1 cellular context compared by ENCODE assay signal in the genomic region with DNA sequence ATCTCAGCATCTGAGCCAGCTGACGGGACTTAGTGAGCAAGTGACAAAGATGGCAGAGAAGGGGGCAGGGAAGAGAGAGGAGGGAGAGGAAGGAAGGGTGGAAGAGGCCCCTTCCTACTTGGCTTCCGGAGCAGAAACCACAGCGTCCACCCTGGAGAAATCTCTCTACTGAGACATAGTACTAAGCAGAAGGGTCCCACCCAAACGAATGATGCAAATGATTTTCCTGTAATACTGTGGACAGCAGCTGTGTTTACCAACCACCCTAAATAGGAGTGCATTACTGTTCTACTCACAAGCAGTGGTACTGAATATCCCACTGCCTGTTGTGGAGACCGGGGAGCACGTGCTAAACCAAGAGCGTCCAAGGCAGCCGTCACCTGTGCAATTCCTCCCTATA.
TF ChIP-seq lines count a peak whose summit lies in the region.

No MANE protein-coding gene starts in this region.

TF ChIP-seq in WTC11, 78 proteins besides CTCF, POLR2A, EP300 and RAD21 (continued from another document):
- TF ChIP-seq ZNF396 (CRISPR knock-in tag; IDR thresholded peaks at IDR 0.05; ENCODE audit: borderline replicate concordance) (no peak), ZNF121 (CRISPR knock-in tag; IDR thresholded peaks at IDR 0.05) (no peak), RELA (CRISPR knock-in tag; IDR thresholded peaks at IDR 0.05; ENCODE audit: borderline replicate concordance) (no peak), ZNF219 (CRISPR knock-in tag; IDR thresholded peaks at IDR 0.05; ENCODE audit: borderline replicate concordance) (no peak), ELF4 (CRISPR knock-in tag; IDR thresholded peaks at IDR 0.05; ENCODE audit: low read depth) (no peak)
- TF ChIP-seq, protein P1, sequence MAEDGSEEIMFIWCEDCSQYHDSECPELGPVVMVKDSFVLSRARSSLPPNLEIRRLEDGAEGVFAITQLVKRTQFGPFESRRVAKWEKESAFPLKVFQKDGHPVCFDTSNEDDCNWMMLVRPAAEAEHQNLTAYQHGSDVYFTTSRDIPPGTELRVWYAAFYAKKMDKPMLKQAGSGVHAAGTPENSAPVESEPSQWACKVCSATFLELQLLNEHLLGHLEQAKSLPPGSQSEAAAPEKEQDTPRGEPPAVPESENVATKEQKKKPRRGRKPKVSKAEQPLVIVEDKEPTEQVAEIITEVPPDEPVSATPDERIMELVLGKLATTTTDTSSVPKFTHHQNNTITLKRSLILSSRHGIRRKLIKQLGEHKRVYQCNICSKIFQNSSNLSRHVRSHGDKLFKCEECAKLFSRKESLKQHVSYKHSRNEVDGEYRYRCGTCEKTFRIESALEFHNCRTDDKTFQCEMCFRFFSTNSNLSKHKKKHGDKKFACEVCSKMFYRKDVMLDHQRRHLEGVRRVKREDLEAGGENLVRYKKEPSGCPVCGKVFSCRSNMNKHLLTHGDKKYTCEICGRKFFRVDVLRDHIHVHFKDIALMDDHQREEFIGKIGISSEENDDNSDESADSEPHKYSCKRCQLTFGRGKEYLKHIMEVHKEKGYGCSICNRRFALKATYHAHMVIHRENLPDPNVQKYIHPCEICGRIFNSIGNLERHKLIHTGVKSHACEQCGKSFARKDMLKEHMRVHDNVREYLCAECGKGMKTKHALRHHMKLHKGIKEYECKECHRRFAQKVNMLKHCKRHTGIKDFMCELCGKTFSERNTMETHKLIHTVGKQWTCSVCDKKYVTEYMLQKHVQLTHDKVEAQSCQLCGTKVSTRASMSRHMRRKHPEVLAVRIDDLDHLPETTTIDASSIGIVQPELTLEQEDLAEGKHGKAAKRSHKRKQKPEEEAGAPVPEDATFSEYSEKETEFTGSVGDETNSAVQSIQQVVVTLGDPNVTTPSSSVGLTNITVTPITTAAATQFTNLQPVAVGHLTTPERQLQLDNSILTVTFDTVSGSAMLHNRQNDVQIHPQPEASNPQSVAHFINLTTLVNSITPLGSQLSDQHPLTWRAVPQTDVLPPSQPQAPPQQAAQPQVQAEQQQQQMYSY (CRISPR knock-in tag; IDR thresholded peaks at IDR 0.05) = no peak
- TF ChIP-seq, protein P2, sequence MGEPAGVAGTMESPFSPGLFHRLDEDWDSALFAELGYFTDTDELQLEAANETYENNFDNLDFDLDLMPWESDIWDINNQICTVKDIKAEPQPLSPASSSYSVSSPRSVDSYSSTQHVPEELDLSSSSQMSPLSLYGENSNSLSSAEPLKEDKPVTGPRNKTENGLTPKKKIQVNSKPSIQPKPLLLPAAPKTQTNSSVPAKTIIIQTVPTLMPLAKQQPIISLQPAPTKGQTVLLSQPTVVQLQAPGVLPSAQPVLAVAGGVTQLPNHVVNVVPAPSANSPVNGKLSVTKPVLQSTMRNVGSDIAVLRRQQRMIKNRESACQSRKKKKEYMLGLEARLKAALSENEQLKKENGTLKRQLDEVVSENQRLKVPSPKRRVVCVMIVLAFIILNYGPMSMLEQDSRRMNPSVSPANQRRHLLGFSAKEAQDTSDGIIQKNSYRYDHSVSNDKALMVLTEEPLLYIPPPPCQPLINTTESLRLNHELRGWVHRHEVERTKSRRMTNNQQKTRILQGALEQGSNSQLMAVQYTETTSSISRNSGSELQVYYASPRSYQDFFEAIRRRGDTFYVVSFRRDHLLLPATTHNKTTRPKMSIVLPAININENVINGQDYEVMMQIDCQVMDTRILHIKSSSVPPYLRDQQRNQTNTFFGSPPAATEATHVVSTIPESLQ (CRISPR knock-in tag; IDR thresholded peaks at IDR 0.05) = no peak
- TF ChIP-seq, protein P3, sequence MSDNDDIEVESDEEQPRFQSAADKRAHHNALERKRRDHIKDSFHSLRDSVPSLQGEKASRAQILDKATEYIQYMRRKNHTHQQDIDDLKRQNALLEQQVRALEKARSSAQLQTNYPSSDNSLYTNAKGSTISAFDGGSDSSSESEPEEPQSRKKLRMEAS (CRISPR knock-in tag; IDR thresholded peaks at IDR 0.05) = no peak
